9 cellular contexts compared by ENCODE assay signal in genomic region chr1:196723325-196724185, GRCh38. TPM values are rescaled to one million over a fixed set of nuclear protein-coding genes. Genes with fewer than 3 reads are reported as not detected.
DNase-seq lines count a peak whose midpoint lies in the region; ATAC-seq and TF ChIP-seq lines count a peak whose summit lies in the region.
"Had no signal": no experiment of that assay in that cellular context is flagged by ENCODE, and none has a peak within 500 bp of the region (broad histone marks: within the 10 kb centered on the region; RNA-seq: fewer than 3 reads in every experiment).

No MANE protein-coding gene starts in this region.

- no peak overlapping the region for H3K27ac ChIP-seq in upper lobe of right lung
- H3K27ac ChIP-seq: BLaER1 had no signal

- TF ChIP-seq CTCF in activated CD8-positive, alpha-beta T cell treated with anti-CD3 and anti-CD28 coated beads for 36 hours (IDR thresholded peaks at IDR 0.05), result peak; percentile 57
- peak; percentile 45 for TF ChIP-seq CTCF in upper lobe of right lung (IDR thresholded peaks at IDR 0.05)

- H3K9me3 ChIP-seq in upper lobe of right lung, result no peaks in the 10 kb centered on the region
- H3K9me3 ChIP-seq: BLaER1 had no signal

- H3K27me3 ChIP-seq in upper lobe of right lung, result no peaks in the 10 kb centered on the region
- H3K27me3 ChIP-seq: BLaER1 had no signal

- peak; percentile 71 for DNase-seq in NCI-H1436 (lab: John Stamatoyannopoulos, UW)
- no peak for DNase-seq in NCI-H1436 treated with DMSO at 0.1 percent for 48 hours (lab: John Stamatoyannopoulos, UW)
- peak; percentile 61 for DNase-seq in NCI-H345 (lab: John Stamatoyannopoulos, UW)
- DNase-seq in activated CD8-positive, alpha-beta T cell treated with anti-CD3 and anti-CD28 coated beads for 36 hours, result peak; percentile 69
- peak; percentile 3 for DNase-seq in glomerular endothelial cell (ENCODE audit: extremely low read depth, low read depth, low spot score)
- DNase-seq in upper lobe of right lung, result no peak

- no peak overlapping the region for H3K4me3 ChIP-seq in upper lobe of right lung
- H3K4me3 ChIP-seq: BLaER1 had no signal

- ATAC-seq in GM19395 (IDR thresholded peaks at IDR 0.05; ENCODE audit: unreplicated experiment) (peak; percentile 100), HG03196 (IDR thresholded peaks at IDR 0.05; ENCODE audit: unreplicated experiment) (peak; percentile 98), upper lobe of right lung (peak; percentile 79)
- peak; percentile 87 for ATAC-seq in activated CD8-positive, alpha-beta T cell treated with anti-CD3 and anti-CD28 coated beads for 36 hours

- peaks cover 2% of the 10 kb centered on the region for H3K27me3 Mint-ChIP-seq in activated CD8-positive, alpha-beta T cell treated with anti-CD3 and anti-CD28 coated beads for 36 hours

- CTCF ChIA-PET in activated CD8-positive, alpha-beta T cell treated with anti-CD3 and anti-CD28 coated beads for 36 hours (lab: Charles Lee), result interaction anchor here (0.7 to 1.2 kb wide), 2 partner anchors 10 to 12 kb away, joined by 3 to 4 read pairs; no protein-coding TSS in a partner anchor

- H3K4me3 Mint-ChIP-seq in activated CD8-positive, alpha-beta T cell treated with anti-CD3 and anti-CD28 coated beads for 36 hours, result no peak overlapping the region

- H3K4me1 Mint-ChIP-seq in activated CD8-positive, alpha-beta T cell treated with anti-CD3 and anti-CD28 coated beads for 36 hours (ENCODE audit: low read depth), result no peaks in the 10 kb centered on the region

- POLR2A ChIA-PET in activated CD8-positive, alpha-beta T cell treated with anti-CD3 and anti-CD28 coated beads for 36 hours (lab: Charles Lee), result no interaction called here

- no peak overlapping the region for H3K27ac Mint-ChIP-seq in activated CD8-positive, alpha-beta T cell treated with anti-CD3 and anti-CD28 coated beads for 36 hours

- H3K4me1 ChIP-seq in upper lobe of right lung, result no peaks in the 10 kb centered on the region
- H3K4me1 ChIP-seq: BLaER1 had no signal

- no peaks in the 10 kb centered on the region for H3K36me3 Mint-ChIP-seq in activated CD8-positive, alpha-beta T cell treated with anti-CD3 and anti-CD28 coated beads for 36 hours (ENCODE audit: low read depth)

- no peaks in the 10 kb centered on the region for H3K9me3 Mint-ChIP-seq in activated CD8-positive, alpha-beta T cell treated with anti-CD3 and anti-CD28 coated beads for 36 hours

- intact Hi-C loops in activated CD8-positive, alpha-beta T cell treated with anti-CD3 and anti-CD28 coated beads for 36 hours (cut with micrococcal nuclease), result no loop called here
- intact Hi-C loops in upper lobe of right lung (cut with DNase I), result no loop called here

- H3K36me3 ChIP-seq in upper lobe of right lung, result no peaks in the 10 kb centered on the region
- H3K36me3 ChIP-seq: BLaER1 had no signal

RNA-seq across cellular contexts. Expression of gene CFHR3, which starts 51.1 kb away (rescaled TPM):
- not detected for total RNA-seq in activated CD8-positive, alpha-beta T cell treated with anti-CD3 and anti-CD28 coated beads for 36 hours
- not detected in 2 replicates for total RNA-seq in glomerular endothelial cell
- 0.23 TPM for total RNA-seq in upper lobe of right lung

Comparison
In these comparisons a context has a peak if more than half of its experiments do, and no peak if none do; other contexts are left out.
1. DNase-seq: peak in NCI-H1436 (single experiment), NCI-H345 (single experiment), activated CD8-positive, alpha-beta T cell treated with anti-CD3 and anti-CD28 coated beads for 36 hours (single experiment) and glomerular endothelial cell (single experiment); none in NCI-H1436 treated with DMSO at 0.1 percent for 48 hours (single experiment) and upper lobe of right lung (single experiment).
2. Peak in every context shown above with its lines, with median percentiles within 50 percentile points of each other: ATAC-seq.